Comparison of ENCODE assay signal across 27 cellular contexts in the genomic region with DNA sequence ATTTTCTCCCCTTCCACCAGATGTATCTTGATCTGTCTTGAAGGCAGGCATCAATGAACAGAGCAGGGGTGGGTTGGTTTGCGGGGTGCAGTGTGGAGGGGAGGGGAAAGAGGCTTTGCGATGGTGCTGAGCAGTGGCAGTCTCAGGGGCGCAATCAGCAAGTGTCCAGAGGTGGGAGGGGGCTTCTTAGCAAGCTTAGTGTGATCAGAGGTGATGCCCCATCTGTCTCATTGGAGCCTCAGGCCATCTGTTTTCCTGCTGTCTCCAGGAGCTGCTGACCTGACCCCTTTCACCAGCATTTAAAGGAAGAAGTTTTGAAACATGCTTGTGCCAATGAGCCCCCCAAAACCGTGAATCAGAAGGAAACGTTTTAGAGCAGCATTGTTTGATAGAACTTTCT.
"Had no signal": no experiment of that assay in that cellular context is flagged by ENCODE, and none has a peak within 500 bp of the region (broad histone marks: within the 10 kb centered on the region; RNA-seq: fewer than 3 reads in every experiment).

No MANE protein-coding gene starts in this region.

- H3K27me3 ChIP-seq: colonic mucosa had no signal

- H3K4me1 Mint-ChIP-seq: mesothelial cell of epicardium; naive B cell; naive thymus-derived CD8-positive, alpha-beta T cell had no signal

- H3K4me3 ChIP-seq: colonic mucosa, esophagus squamous epithelium, gastrocnemius medialis, heart right ventricle, left lung, lower lobe of right lung, mucosa of descending colon had no signal

- DNase-seq: colonic mucosa; cortex of kidney; effector CD8-positive, alpha-beta T cell; effector memory CD8-positive, alpha-beta T cell; endodermal cell; erythroblast; esophagus squamous epithelium; foreskin fibroblast; foreskin melanocyte; gastrocnemius medialis; heart right ventricle; hippocampal formation; left cardiac atrium; left lung; left ventricle myocardium superior; lower lobe of right lung; mesenchymal stem cell; mucosa of descending colon; naive B cell; naive thymus-derived CD8-positive, alpha-beta T cell had no signal

- ATAC-seq: effector memory CD8-positive, alpha-beta T cell; esophagus mucosa; gastrocnemius medialis; heart right ventricle; left cardiac atrium; left lung; left ventricle myocardium superior; lower lobe of right lung; mucosa of descending colon; naive thymus-derived CD8-positive, alpha-beta T cell had no signal

- H3K27ac Mint-ChIP-seq: dendritic cell treated with granulocyte-macrophage colony-stimulating factor and Interleukin-4, amounts not matched to agents 40 ng/mL and 50 ng/mL, for 4 days; effector memory CD8-positive, alpha-beta T cell; endodermal cell; mesothelial cell of epicardium; naive B cell; naive thymus-derived CD8-positive, alpha-beta T cell had no signal

- H3K36me3 Mint-ChIP-seq: mesothelial cell of epicardium, naive B cell had no signal

- FAIRE-seq: endometrium, islet of Langerhans, keratinocyte had no signal

- H3K4me3 Mint-ChIP-seq: dendritic cell treated with granulocyte-macrophage colony-stimulating factor and Interleukin-4, amounts not matched to agents 40 ng/mL and 50 ng/mL, for 4 days; effector memory CD8-positive, alpha-beta T cell; endodermal cell; mesothelial cell of epicardium; naive B cell; naive thymus-derived CD8-positive, alpha-beta T cell had no signal

- H3K9me3 ChIP-seq: colonic mucosa, gastrocnemius medialis, lower lobe of right lung, mucosa of descending colon had no signal

- H3K4me1 ChIP-seq: colonic mucosa, esophagus squamous epithelium, gastrocnemius medialis, heart right ventricle, left lung, lower lobe of right lung had no signal

- H3K36me3 ChIP-seq: colonic mucosa, esophagus squamous epithelium, gastrocnemius medialis, heart right ventricle, left lung, lower lobe of right lung had no signal

- H3K27ac ChIP-seq: colonic mucosa, epithelial cell of prostate, esophagus squamous epithelium, gastrocnemius medialis, heart right ventricle, left lung, lower lobe of right lung had no signal

- H3K9me3 Mint-ChIP-seq: effector memory CD8-positive, alpha-beta T cell had no signal
